Comparison of ENCODE assay signal across 8 cellular contexts in the genomic region with DNA sequence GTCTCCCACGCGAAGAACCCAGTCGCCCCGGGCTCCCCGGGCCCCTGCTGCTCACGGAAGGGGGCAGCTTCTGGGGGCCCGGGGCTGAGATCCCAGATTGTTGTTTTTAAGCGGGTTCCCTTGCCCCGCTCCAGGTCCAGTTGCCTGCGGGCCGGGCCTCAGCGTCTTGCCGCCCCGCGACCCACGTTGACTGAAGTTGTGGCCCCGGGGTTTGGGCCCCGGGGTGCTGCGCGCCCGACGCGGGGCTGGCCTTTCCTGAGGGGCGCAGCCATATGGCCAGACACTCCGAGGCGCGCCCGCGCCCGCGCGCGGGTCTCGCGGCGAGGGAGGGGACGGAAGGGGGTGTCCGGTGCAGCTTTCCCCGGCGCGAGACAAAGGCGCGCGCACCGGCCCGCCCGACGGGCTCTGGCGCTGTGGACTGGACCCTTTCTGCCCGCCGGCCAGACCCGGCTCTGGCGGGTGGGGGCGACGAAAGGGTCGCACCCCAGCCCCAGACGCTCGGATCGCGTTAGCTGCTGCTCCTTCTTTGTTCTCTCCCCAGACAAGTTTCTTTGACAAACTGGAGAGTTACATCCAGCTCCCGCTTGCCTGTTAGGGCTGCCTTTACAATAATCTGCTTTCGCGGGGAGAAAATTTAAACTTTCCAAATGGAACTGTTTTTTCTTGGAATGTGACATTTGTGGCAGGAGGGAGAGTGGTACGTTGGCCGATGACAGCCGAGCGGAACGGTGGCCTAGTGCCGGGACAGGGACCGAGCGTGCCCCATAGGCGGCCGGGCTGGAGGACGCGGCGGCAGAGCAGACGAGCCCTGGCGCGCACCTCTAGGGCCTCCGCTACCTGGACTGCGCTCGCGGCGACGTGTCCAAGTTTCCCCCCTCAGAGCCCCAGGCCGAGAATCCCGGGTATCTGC. TPM values are rescaled to one million over a fixed set of nuclear protein-coding genes. Genes with fewer than 3 reads are reported as not detected.
A peak's percentile ranks its signal among the peaks of the same experiment; 100 is the strongest.
DNase-seq lines count a peak whose midpoint lies in the region; ATAC-seq and TF ChIP-seq lines count a peak whose summit lies in the region.

No MANE protein-coding gene starts in this region.

- TF ChIP-seq CTCF in GM23338 (conservative IDR thresholded peaks at IDR 0.05; ENCODE audit: low read depth in 2 of 2) (no peak), RWPE2 (IDR thresholded peaks at IDR 0.05; ENCODE audit: poor library complexity, severe bottlenecking) (no peak), epithelial cell of esophagus (IDR thresholded peaks at IDR 0.05; ENCODE audit: insufficient read depth, low read depth, low read length, missing control alignments) (no peak), mesothelial cell of epicardium (IDR thresholded peaks at IDR 0.05; ENCODE audit: unreplicated experiment) (no peak), upper lobe of left lung (IDR thresholded peaks at IDR 0.05) (no peak)

- peak overlapping the region; percentile 96 for H3K4me2 ChIP-seq in GM23338

- H3K4me1 ChIP-seq in GM23338 (ENCODE audit: insufficient read depth) (peaks cover 51% of the 10 kb centered on the region), RWPE2 (ENCODE audit: insufficient read depth, poor library complexity, severe bottlenecking) (peaks cover 49% of the 10 kb centered on the region), upper lobe of left lung (peaks cover 20 to 57% (median 35%) of the 10 kb centered on the region in 4 donors)

- no peaks in the 10 kb centered on the region for H3K9me2 ChIP-seq in GM23338 (ENCODE audit: insufficient read depth)

- H3K9me3 Mint-ChIP-seq in GM23338 = peaks cover 8% of the 10 kb centered on the region; the same call in 2 of the 3 replicates
- H3K9me3 Mint-ChIP-seq in mesothelial cell of epicardium = peaks cover 5% of the 10 kb centered on the region

- peak in 2 of 4 donors; percentile 18 to 42 for TF ChIP-seq POLR2A in upper lobe of left lung (IDR thresholded peaks at IDR 0.05)

- H3K4me3 ChIP-seq in GM23338 (peak overlapping the region; percentile 93), RWPE2 (ENCODE audit: severe bottlenecking) (peak overlapping the region; percentile 76), epithelial cell of esophagus (ENCODE audit: low read length) (peak overlapping the region; percentile 89), upper lobe of left lung (peak overlapping the region; percentile 63 to 84 (median 76))

- H3K27me3 ChIP-seq in GM23338 (ENCODE audit: insufficient read depth) (peaks cover 68% of the 10 kb centered on the region), RWPE2 (ENCODE audit: insufficient read depth, poor library complexity, severe bottlenecking) (no peaks in the 10 kb centered on the region), upper lobe of left lung (peaks cover 0 to 5% (median 0%) of the 10 kb centered on the region in 4 donors)

- WGBS in upper lobe of left lung, 2 donors = 1% methylated on average over 15 to 62 of the region's 87 CpGs

- H3F3A ChIP-seq in GM23338 (replicated peaks; ENCODE audit: low read depth) = no peaks in the 10 kb centered on the region; the same call in 1 of the 2 replicates

- H3K36me3 ChIP-seq in GM23338 (ENCODE audit: insufficient read depth) (no peaks in the 10 kb centered on the region; the same call in 1 of the 2 replicates), RWPE2 (ENCODE audit: low read depth) (no peaks in the 10 kb centered on the region), upper lobe of left lung (no peaks in the 10 kb centered on the region)

- no peak overlapping the region for H3K27ac ChIP-seq in GM23338 (ENCODE audit: low read depth)
- H3K27ac ChIP-seq in RWPE2 (ENCODE audit: poor library complexity, severe bottlenecking) = peak overlapping the region; percentile 90
- peak overlapping the region; percentile 92 to 99 (median 96) for H3K27ac ChIP-seq in upper lobe of left lung

- H3K36me3 Mint-ChIP-seq in GM23338 (ENCODE audit: low read depth) = peaks cover 4% of the 10 kb centered on the region; the same call in 1 of the 3 replicates
- H3K36me3 Mint-ChIP-seq in mesothelial cell of epicardium = peaks cover 5% of the 10 kb centered on the region

- H3K9me3 ChIP-seq in RWPE2 (ENCODE audit: severe bottlenecking) = no peaks in the 10 kb centered on the region
- no peaks in the 10 kb centered on the region for H3K9me3 ChIP-seq in upper lobe of left lung

- ATAC-seq in GM23338 (peak; percentile 61), RWPE2 (ENCODE audit: low read depth) (peak; percentile 35; the same call in 2 of the 3 replicates), upper lobe of left lung (ENCODE audit: low FRiP score in 2 of 2) (peak; percentile 70 to 82)

- peaks cover 19% of the 10 kb centered on the region for H3K27me3 Mint-ChIP-seq in GM23338 (ENCODE audit: insufficient read depth, low read depth, poor library complexity)
- no peaks in the 10 kb centered on the region for H3K27me3 Mint-ChIP-seq in mesothelial cell of epicardium (ENCODE audit: low read depth)

- no peak overlapping the region; the same call in none of the 3 replicates for H3K4me3 Mint-ChIP-seq in GM23338
- H3K4me3 Mint-ChIP-seq in mesothelial cell of epicardium = no peak overlapping the region

- H3K4me1 Mint-ChIP-seq in GM23338 (peaks cover 43% of the 10 kb centered on the region), mesothelial cell of epicardium (peaks cover 26% of the 10 kb centered on the region)

- DNase-seq in DMS79 treated with DMSO at 0.1 percent for 48 hours (lab: John Stamatoyannopoulos, UW) (peak; percentile 72), GM23338 (ENCODE audit: low spot score) (peak; percentile 65), RWPE2 (ENCODE audit: low spot score) (no peak), epithelial cell of esophagus (ENCODE audit: low read depth) (no peak), mesothelial cell of epicardium (ENCODE audit: low spot score in 2 of 2, unreplicated experiment in 2 of 2) (peak; percentile 36 to 69), upper lobe of left lung (peak; percentile 26 to 93), SW480 (ENCODE audit: low spot score) (no peak)
- DNase-seq in NK-92 treated with Interleukin-12 subunit alpha and Interleukin-12 subunit beta, amount 100 ng/mL, for 24 hours (lab: John Stamatoyannopoulos, UW) = no peak

- H4K20me1 ChIP-seq in GM23338 (replicated peaks; ENCODE audit: insufficient read depth) = peaks cover 25% of the 10 kb centered on the region

- H3K79me2 ChIP-seq in GM23338 (replicated peaks; ENCODE audit: insufficient read depth) = peaks cover 51% of the 10 kb centered on the region

- H3K27ac Mint-ChIP-seq in GM23338 (no peak overlapping the region), mesothelial cell of epicardium (peak overlapping the region; percentile 97)

- peak overlapping the region; percentile 92 for H2AFZ ChIP-seq in GM23338

- no peak for TF ChIP-seq EP300 in upper lobe of left lung (IDR thresholded peaks at IDR 0.05)

TF ChIP-seq in GM23338, 12 proteins besides CTCF, POLR2A, EP300 and RAD21 (continues in another document):
- no peak for TF ChIP-seq NANOG (IDR thresholded peaks at IDR 0.05; ENCODE audit: borderline replicate concordance)
- TF ChIP-seq, protein P1, sequence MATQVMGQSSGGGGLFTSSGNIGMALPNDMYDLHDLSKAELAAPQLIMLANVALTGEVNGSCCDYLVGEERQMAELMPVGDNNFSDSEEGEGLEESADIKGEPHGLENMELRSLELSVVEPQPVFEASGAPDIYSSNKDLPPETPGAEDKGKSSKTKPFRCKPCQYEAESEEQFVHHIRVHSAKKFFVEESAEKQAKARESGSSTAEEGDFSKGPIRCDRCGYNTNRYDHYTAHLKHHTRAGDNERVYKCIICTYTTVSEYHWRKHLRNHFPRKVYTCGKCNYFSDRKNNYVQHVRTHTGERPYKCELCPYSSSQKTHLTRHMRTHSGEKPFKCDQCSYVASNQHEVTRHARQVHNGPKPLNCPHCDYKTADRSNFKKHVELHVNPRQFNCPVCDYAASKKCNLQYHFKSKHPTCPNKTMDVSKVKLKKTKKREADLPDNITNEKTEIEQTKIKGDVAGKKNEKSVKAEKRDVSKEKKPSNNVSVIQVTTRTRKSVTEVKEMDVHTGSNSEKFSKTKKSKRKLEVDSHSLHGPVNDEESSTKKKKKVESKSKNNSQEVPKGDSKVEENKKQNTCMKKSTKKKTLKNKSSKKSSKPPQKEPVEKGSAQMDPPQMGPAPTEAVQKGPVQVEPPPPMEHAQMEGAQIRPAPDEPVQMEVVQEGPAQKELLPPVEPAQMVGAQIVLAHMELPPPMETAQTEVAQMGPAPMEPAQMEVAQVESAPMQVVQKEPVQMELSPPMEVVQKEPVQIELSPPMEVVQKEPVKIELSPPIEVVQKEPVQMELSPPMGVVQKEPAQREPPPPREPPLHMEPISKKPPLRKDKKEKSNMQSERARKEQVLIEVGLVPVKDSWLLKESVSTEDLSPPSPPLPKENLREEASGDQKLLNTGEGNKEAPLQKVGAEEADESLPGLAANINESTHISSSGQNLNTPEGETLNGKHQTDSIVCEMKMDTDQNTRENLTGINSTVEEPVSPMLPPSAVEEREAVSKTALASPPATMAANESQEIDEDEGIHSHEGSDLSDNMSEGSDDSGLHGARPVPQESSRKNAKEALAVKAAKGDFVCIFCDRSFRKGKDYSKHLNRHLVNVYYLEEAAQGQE (IDR thresholded peaks at IDR 0.05; ENCODE audit: unreplicated experiment) = no peak

RNA-seq across cellular contexts. Expression of a gene that starts 0.7 kb away (rescaled TPM):
- total RNA-seq in GM23338 (2014; rRNA removed; shearing (Covaris generic)) = 18.7 TPM in 2 replicates
- 4.1 and 4.3 TPM in 2 replicates for polyA plus RNA-seq in GM23338 (2016; fragmentation: Nextera tagmentation; extraction: Ambion mirVana)
- total RNA-seq in mesothelial cell of epicardium (77.0 to 78.5 TPM (median 77.8 TPM) in 3 replicates), upper lobe of left lung (10 to 100 TPM; 30.4 to 54.7 (median 46.1) TPM)

Comparison
In these comparisons a context has a peak if more than half of its experiments do, and no peak if none do; other contexts are left out.
1. DNase-seq: peak in DMS79 treated with DMSO at 0.1 percent for 48 hours (single experiment), GM23338 (single experiment), mesothelial cell of epicardium (2 of 2) and upper lobe of left lung (2 of 2); none in RWPE2 (single experiment), epithelial cell of esophagus (single experiment), SW480 (single experiment) and NK-92 treated with Interleukin-12 subunit alpha and Interleukin-12 subunit beta, amount 100 ng/mL, for 24 hours (single experiment).
2. Peak in every context shown above with its lines, with median percentiles within 50 percentile points of each other: ATAC-seq and H3K4me3 ChIP-seq.